Comparison of ENCODE assay signal across 27 cellular contexts in genomic region chr11:12211331-12212065, GRCh38.
DNase-seq lines count a peak whose midpoint lies in the region; ATAC-seq, FAIRE-seq and TF ChIP-seq lines count a peak whose summit lies in the region.
"Had no signal": no experiment of that assay in that cellular context is flagged by ENCODE, and none has a peak within 500 bp of the region (broad histone marks: within the 10 kb centered on the region; RNA-seq: fewer than 3 reads in every experiment).

No MANE protein-coding gene starts in this region.

- ATAC-seq in HG02588 (IDR thresholded peaks at IDR 0.05; ENCODE audit: unreplicated experiment) (peak; percentile 55), GM21737 (IDR thresholded peaks at IDR 0.05; ENCODE audit: unreplicated experiment) (no peak)
- ATAC-seq: body of pancreas; foreskin keratinocyte; naive thymus-derived CD8-positive, alpha-beta T cell had no signal

- no peak for FAIRE-seq in urothelium cell line (lab: Jason Lieb, UNC)
- FAIRE-seq: D721Med, endothelial cell of umbilical vein, TTC549 had no signal

- WGBS in spleen, 5 donors = 92 to 97% (median 96%) methylated on average over 7 of the region's 7 CpGs

- no peaks in the 10 kb centered on the region for H3K27me3 Mint-ChIP-seq in activated T-helper 2 cell treated with anti-CD3 and anti-CD28 coated beads, Interferon-gamma antibody, Interleukin-2, Interleukin-4, amounts not matched to agents 10 μg/mL and 5 μg/mL and 100 μg/mL, durations not matched to agents 14 hours and 24 hours and 36 hours (ENCODE audit: low read depth)
- H3K27me3 Mint-ChIP-seq: activated naive CD4-positive, alpha-beta T cell treated with anti-CD3 and anti-CD28 coated beads, Interleukin-2, amount 10 ng/mL, durations not matched to agents 7 days and 5 days; naive thymus-derived CD8-positive, alpha-beta T cell had no signal

- TF ChIP-seq POLR2A in spleen (IDR thresholded peaks at IDR 0.05) = no peak

- H3K27me3 ChIP-seq in spleen (replicated peaks in 1 of 7) = no peaks in the 10 kb centered on the region
- H3K27me3 ChIP-seq: BE2C, body of pancreas, foreskin keratinocyte, testis had no signal

- H3K9me3 Mint-ChIP-seq in activated T-helper 2 cell treated with anti-CD3 and anti-CD28 coated beads, Interferon-gamma antibody, Interleukin-2, Interleukin-4, amounts not matched to agents 10 μg/mL and 5 μg/mL and 100 μg/mL, durations not matched to agents 14 hours and 24 hours and 36 hours = no peaks in the 10 kb centered on the region
- H3K9me3 Mint-ChIP-seq: activated naive CD4-positive, alpha-beta T cell treated with anti-CD3 and anti-CD28 coated beads, Interleukin-2, amount 10 ng/mL, durations not matched to agents 7 days and 5 days; memory B cell had no signal

- no peak overlapping the region for H3K4me3 ChIP-seq in spleen
- H3K4me3 ChIP-seq: body of pancreas, HAP-1, testis had no signal

- H3K4me1 ChIP-seq in spleen = peaks cover 0 to 20% (median 14%) of the 10 kb centered on the region in 6 donors
- H3K4me1 ChIP-seq: BE2C, HAP-1 had no signal

- peaks cover 66% of the 10 kb centered on the region for H3K4me1 Mint-ChIP-seq in activated T-helper 2 cell treated with anti-CD3 and anti-CD28 coated beads, Interferon-gamma antibody, Interleukin-2, Interleukin-4, amounts not matched to agents 10 μg/mL and 5 μg/mL and 100 μg/mL, durations not matched to agents 14 hours and 24 hours and 36 hours (ENCODE audit: low read depth)

- no peaks in the 10 kb centered on the region for H3K9me3 ChIP-seq in spleen
- H3K9me3 ChIP-seq: BE2C, body of pancreas, HAP-1, testis had no signal

- intact Hi-C loops in activated T-helper 2 cell treated with anti-CD3 and anti-CD28 coated beads, Interferon-gamma antibody, Interleukin-2, Interleukin-4, amounts not matched to agents 10 μg/mL and 5 μg/mL and 100 μg/mL, durations not matched to agents 14 hours and 24 hours and 36 hours (cut with micrococcal nuclease) = no loop called here
- intact Hi-C loops in spleen (cut with DNase I; ENCODE audit: low total_unique reads) = no loop called here

- H3K36me3 ChIP-seq in spleen = peaks cover 0 to 81% (median 5%) of the 10 kb centered on the region in 6 donors
- H3K36me3 ChIP-seq: BE2C, HAP-1 had no signal

- DNase-seq in NCI-H146 (lab: John Stamatoyannopoulos, UW) (peak; percentile 57), NCI-H146 treated with DMSO at 0.1 percent for 48 hours (lab: John Stamatoyannopoulos, UW; ENCODE audit: unreplicated experiment) (no peak), spleen (peak; percentile 56), urothelium cell line (ENCODE audit: low spot score) (no peak), epidermal melanocyte (ENCODE audit: insufficient read length, low spot score) (no peak)
- DNase-seq in activated T-helper 2 cell treated with anti-CD3 and anti-CD28 coated beads, Interferon-gamma antibody, Interleukin-2, Interleukin-4, amounts not matched to agents 10 μg/mL and 5 μg/mL and 100 μg/mL, durations not matched to agents 14 hours and 24 hours and 36 hours (ENCODE audit: low spot score) = no peak
- DNase-seq: 8988T; activated CD4-positive, alpha-beta T cell treated with anti-CD3 and anti-CD28 coated beads for 4 hours; activated naive CD4-positive, alpha-beta T cell treated with anti-CD3 and anti-CD28 coated beads, Interleukin-2, amount 10 ng/mL, durations not matched to agents 7 days and 5 days; activated T-cell treated with anti-CD3 and anti-CD28 coated beads for 4 hours; BE2C; body of pancreas; cortex of kidney; foreskin keratinocyte; GDM1; naive thymus-derived CD8-positive, alpha-beta T cell; NCI-H1105; NK-92 treated with Interleukin-12 subunit alpha and Interleukin-12 subunit beta, amount 100 ng/mL, for 24 hours; stimulated activated CD4-positive, alpha-beta T cell treated with anti-CD3 and anti-CD28 coated beads, Interleukin-4, amount 100 ng/mL, for 4 hours; testis had no signal

- H3K27ac ChIP-seq in spleen = no peak overlapping the region
- H3K27ac ChIP-seq: body of pancreas, foreskin keratinocyte, testis had no signal

- no peak overlapping the region for H3K4me3 Mint-ChIP-seq in activated T-helper 2 cell treated with anti-CD3 and anti-CD28 coated beads, Interferon-gamma antibody, Interleukin-2, Interleukin-4, amounts not matched to agents 10 μg/mL and 5 μg/mL and 100 μg/mL, durations not matched to agents 14 hours and 24 hours and 36 hours (ENCODE audit: low read depth)
- H3K4me3 Mint-ChIP-seq: activated naive CD4-positive, alpha-beta T cell treated with anti-CD3 and anti-CD28 coated beads, Interleukin-2, amount 10 ng/mL, durations not matched to agents 7 days and 5 days; memory B cell; naive thymus-derived CD8-positive, alpha-beta T cell had no signal

- peaks cover 100% of the 10 kb centered on the region for H3K36me3 Mint-ChIP-seq in activated T-helper 2 cell treated with anti-CD3 and anti-CD28 coated beads, Interferon-gamma antibody, Interleukin-2, Interleukin-4, amounts not matched to agents 10 μg/mL and 5 μg/mL and 100 μg/mL, durations not matched to agents 14 hours and 24 hours and 36 hours (ENCODE audit: low read depth)
- H3K36me3 Mint-ChIP-seq: memory B cell had no signal

- H3K27ac Mint-ChIP-seq in activated T-helper 2 cell treated with anti-CD3 and anti-CD28 coated beads, Interferon-gamma antibody, Interleukin-2, Interleukin-4, amounts not matched to agents 10 μg/mL and 5 μg/mL and 100 μg/mL, durations not matched to agents 14 hours and 24 hours and 36 hours = peak overlapping the region; percentile 73
- H3K27ac Mint-ChIP-seq: memory B cell had no signal

- no peak for TF ChIP-seq CTCF in spleen (IDR thresholded peaks at IDR 0.05 in 8 of 11, conservative IDR thresholded peaks at IDR 0.05 in 3 of 11)

Comparison
In these comparisons a context has a peak if more than half of its experiments do, and no peak if none do; other contexts are left out.
1. DNase-seq: peak in NCI-H146 (single experiment) and spleen (single experiment); none in NCI-H146 treated with DMSO at 0.1 percent for 48 hours (single experiment), activated T-helper 2 cell treated with anti-CD3 and anti-CD28 coated beads, Interferon-gamma antibody, Interleukin-2, Interleukin-4, amounts not matched to agents 10 μg/mL and 5 μg/mL and 100 μg/mL, durations not matched to agents 14 hours and 24 hours and 36 hours (single experiment), urothelium cell line (single experiment) and epidermal melanocyte (single experiment).